ENCODE assay signal across 1 cellular context in the genomic region with DNA sequence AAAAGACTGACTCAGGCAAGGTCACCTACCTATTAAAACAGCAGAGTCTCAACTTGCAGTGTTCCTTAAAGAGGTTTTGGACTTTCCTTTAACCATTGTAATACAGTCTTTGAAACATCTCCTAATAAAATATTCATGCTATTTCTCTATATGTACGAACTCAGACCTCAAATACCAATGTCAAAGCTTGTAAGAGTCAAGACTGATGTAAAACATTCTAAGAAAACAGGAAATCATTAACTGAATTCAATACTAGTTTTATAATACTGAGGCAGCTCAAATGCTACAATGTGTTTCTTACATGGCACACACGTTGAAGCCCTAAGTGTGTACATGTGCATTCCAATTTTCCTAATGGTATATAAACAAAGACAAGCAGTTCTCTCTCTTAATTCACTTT.
TF ChIP-seq lines count a peak whose summit lies in the region.

No MANE protein-coding gene starts in this region.

TF ChIP-seq in WTC11, 78 proteins besides CTCF, POLR2A, EP300 and RAD21 (continued from another document):
- no peak for TF ChIP-seq MLX (CRISPR knock-in tag; IDR thresholded peaks at IDR 0.05)
- no peak for TF ChIP-seq USF1 (CRISPR knock-in tag; IDR thresholded peaks at IDR 0.05)
- no peak for TF ChIP-seq ELF4 (CRISPR knock-in tag; IDR thresholded peaks at IDR 0.05; ENCODE audit: low read depth)
- TF ChIP-seq PRRX2 (CRISPR knock-in tag; IDR thresholded peaks at IDR 0.05), result no peak
